In genomic region chr1:100352267-100353072, GRCh38 we compare ENCODE assay signal across 1 cellular context.
A peak's percentile ranks its signal among the peaks of the same experiment; 100 is the strongest.
TF ChIP-seq lines count a peak whose summit lies in the region.

TSS of gene CDC14A (plus strand) at chr1:100352506. CDS start at chr1:100352955, 449 bp downstream.

TF ChIP-seq in HEK293, 187 proteins besides CTCF, POLR2A, EP300 and RAD21 (continued from another document and continues in another):
- TF ChIP-seq ZNF354C (tag by site-specific recombination; IDR thresholded peaks at IDR 0.05; ENCODE audit: borderline replicate concordance, low read depth) (no peak), ZNF16 (tag by site-specific recombination; IDR thresholded peaks at IDR 0.05; ENCODE audit: low read depth) (no peak), ZNF324 (tag by site-specific recombination; IDR thresholded peaks at IDR 0.05) (0 out of 2 replicates have a peak, but pooled peaks have one; percentile 17), ZBTB20 (tag by site-specific recombination; IDR thresholded peaks at IDR 0.05) (peak; percentile 37; the same call in 1 of the 2 replicates), ZNF404 (tag by site-specific recombination; IDR thresholded peaks at IDR 0.05) (no peak), ZXDB (tag by site-specific recombination; IDR thresholded peaks at IDR 0.05) (peak; percentile 34), ZFHX2 (tag by site-specific recombination; conservative IDR thresholded peaks at IDR 0.05) (peak; percentile 68; the same call in 1 of the 2 replicates), ELK4 (IDR thresholded peaks at IDR 0.05; ENCODE audit: borderline replicate concordance, low read depth, low read length) (no peak), ZEB2 (tag by site-specific recombination; IDR thresholded peaks at IDR 0.05) (peak; percentile 29), ZNF202 (tag by site-specific recombination; IDR thresholded peaks at IDR 0.05; ENCODE audit: borderline replicate concordance) (no peak), ZNF629 (tag by site-specific recombination; IDR thresholded peaks at IDR 0.05) (no peak), SCRT2 (tag by site-specific recombination; IDR thresholded peaks at IDR 0.05) (no peak), ZNF521 (tag by site-specific recombination; IDR thresholded peaks at IDR 0.05) (no peak), ZNF621 (tag by site-specific recombination; IDR thresholded peaks at IDR 0.05) (no peak), TSHZ1 (tag by site-specific recombination; IDR thresholded peaks at IDR 0.05; ENCODE audit: borderline replicate concordance) (0 out of 2 replicates have a peak, but pooled peaks have one; percentile 43), ZNF266 (tag by site-specific recombination; IDR thresholded peaks at IDR 0.05; ENCODE audit: low read depth) (no peak), TRIM28 (IDR thresholded peaks at IDR 0.05; ENCODE audit: borderline replicate concordance, low read length) (no peak), MZF1 (tag by site-specific recombination; IDR thresholded peaks at IDR 0.05; ENCODE audit: borderline replicate concordance) (no peak), ZNF146 (tag by site-specific recombination; IDR thresholded peaks at IDR 0.05) (no peak), ZFP3 (tag by site-specific recombination; IDR thresholded peaks at IDR 0.05; ENCODE audit: low read depth) (no peak), ZNF114 (tag by site-specific recombination; IDR thresholded peaks at IDR 0.05) (no peak), ZNF292 (tag by site-specific recombination; IDR thresholded peaks at IDR 0.05; ENCODE audit: borderline replicate concordance, low read depth) (no peak), ZSCAN30 (tag by site-specific recombination; IDR thresholded peaks at IDR 0.05) (peak; percentile 26; the same call in 1 of the 2 replicates), ZNF433 (tag by site-specific recombination; IDR thresholded peaks at IDR 0.05; ENCODE audit: low read depth) (no peak), ZNF18 (tag by site-specific recombination; IDR thresholded peaks at IDR 0.05) (no peak), ZBTB6 (tag by site-specific recombination; IDR thresholded peaks at IDR 0.05) (no peak), ZNF561 (tag by site-specific recombination; IDR thresholded peaks at IDR 0.05; ENCODE audit: borderline replicate concordance) (no peak), ZNF596 (tag by site-specific recombination; IDR thresholded peaks at IDR 0.05) (no peak), HIC1 (tag by site-specific recombination; IDR thresholded peaks at IDR 0.05) (peak; percentile 95), ZNF394 (tag by site-specific recombination; IDR thresholded peaks at IDR 0.05; ENCODE audit: borderline replicate concordance) (peak; percentile 89), GFI1B (tag by site-specific recombination; IDR thresholded peaks at IDR 0.05) (0 out of 2 replicates have a peak, but pooled peaks have one; percentile 29), ZNF155 (tag by site-specific recombination; IDR thresholded peaks at IDR 0.05) (no peak), PBX3 (CRISPR knock-in tag; IDR thresholded peaks at IDR 0.05) (no peak), PRDM6 (tag by site-specific recombination; IDR thresholded peaks at IDR 0.05) (no peak), ZNF600 (tag by site-specific recombination; IDR thresholded peaks at IDR 0.05) (peak; percentile 92), IKZF3 (tag by site-specific recombination; IDR thresholded peaks at IDR 0.05) (peak; percentile 30; the same call in 1 of the 2 replicates), ZNF843 (tag by site-specific recombination; IDR thresholded peaks at IDR 0.05) (no peak), ZFP41 (tag by site-specific recombination; IDR thresholded peaks at IDR 0.05; ENCODE audit: borderline replicate concordance) (no peak), ZIC2 (tag by site-specific recombination; IDR thresholded peaks at IDR 0.05) (peak; percentile 46), KLF17 (tag by site-specific recombination; IDR thresholded peaks at IDR 0.05) (0 out of 2 replicates have a peak, but pooled peaks have one; percentile 39), ZNF169 (tag by site-specific recombination; IDR thresholded peaks at IDR 0.05) (no peak), KLF9 (tag by site-specific recombination; IDR thresholded peaks at IDR 0.05; ENCODE audit: low read depth) (peak; percentile 70), AEBP2 (tag by site-specific recombination; IDR thresholded peaks at IDR 0.05; ENCODE audit: borderline replicate concordance) (no peak), ZBTB11 (tag by site-specific recombination; conservative IDR thresholded peaks at IDR 0.05; ENCODE audit: low read depth) (0 out of 2 replicates have a peak, but pooled peaks have one; percentile 21), ZBTB8A (tag by site-specific recombination; IDR thresholded peaks at IDR 0.05) (peak; percentile 41; the same call in 1 of the 2 replicates)
